ENCODE assay signal across 12 cellular contexts in the genomic region with DNA sequence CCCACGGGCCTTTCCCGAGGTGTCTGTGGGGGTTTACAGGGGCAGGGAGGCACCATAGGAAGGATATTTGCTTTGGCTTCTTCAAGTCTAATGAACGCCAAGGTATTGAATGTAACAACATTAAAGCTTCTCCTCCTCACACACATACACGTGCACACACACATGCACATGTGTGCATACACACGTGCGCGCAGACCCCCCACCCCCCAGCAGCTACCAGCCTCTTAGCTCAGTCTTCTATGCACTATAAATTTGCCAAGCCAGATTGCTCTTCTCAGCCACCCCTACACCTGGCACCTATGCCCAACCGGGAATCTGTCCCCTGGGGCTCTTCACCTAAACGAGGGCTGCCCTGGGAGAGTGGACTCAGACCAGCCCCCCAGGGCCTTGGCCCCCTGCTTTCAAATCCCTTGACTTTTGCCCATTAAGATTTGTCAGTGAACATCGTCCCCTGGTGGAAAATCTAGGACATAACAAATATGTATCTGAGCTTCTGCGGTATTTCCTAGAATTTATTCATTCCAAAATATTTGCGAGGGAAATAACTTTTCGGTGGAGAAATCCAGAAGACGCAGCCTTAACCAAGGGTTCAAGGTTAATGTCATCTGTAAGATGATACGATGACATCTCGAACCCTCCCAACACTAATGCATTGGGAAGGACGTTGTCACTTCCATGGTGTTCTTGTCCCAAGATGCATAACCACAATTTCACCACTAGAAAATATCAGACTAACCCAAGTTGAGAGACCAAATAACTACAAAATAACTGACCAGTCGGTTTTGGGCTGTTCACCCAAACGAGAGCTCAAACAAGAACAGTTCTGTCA.
DNase-seq lines count a peak whose midpoint lies in the region; ATAC-seq and TF ChIP-seq lines count a peak whose summit lies in the region.
"Had no signal": no experiment of that assay in that cellular context is flagged by ENCODE, and none has a peak within 500 bp of the region (broad histone marks: within the 10 kb centered on the region; RNA-seq: fewer than 3 reads in every experiment).

No MANE protein-coding gene starts in this region.

- TF ChIP-seq CTCF in AG09319 (IDR thresholded peaks at IDR 0.05; ENCODE audit: low read depth, low read length) (peak; percentile 37), SU-DHL-6 (IDR thresholded peaks at IDR 0.05; ENCODE audit: insufficient read depth, low read length, poor library complexity, severe bottlenecking) (peak; percentile 24), foreskin keratinocyte (conservative IDR thresholded peaks at IDR 0.05) (peak; percentile 60)

- ATAC-seq in foreskin keratinocyte = no peak
- no peak for ATAC-seq in HG02798 (IDR thresholded peaks at IDR 0.05; ENCODE audit: poor library complexity, unreplicated experiment)

- H3K9ac ChIP-seq in GM23248 (no peak overlapping the region), SU-DHL-6 (ENCODE audit: low read length) (no peak overlapping the region)

- no peaks in the 10 kb centered on the region for H3K9me3 ChIP-seq in GM23248 (ENCODE audit: low read depth)
- H3K9me3 ChIP-seq in SU-DHL-6 (ENCODE audit: insufficient read depth, low read length) = no peaks in the 10 kb centered on the region
- H3K9me3 ChIP-seq: SJSA1 had no signal

- H3K27ac ChIP-seq in GM23248 (no peak overlapping the region), SU-DHL-6 (ENCODE audit: low read depth, low read length) (no peak overlapping the region), foreskin keratinocyte (no peak overlapping the region)
- H3K27ac ChIP-seq: SJSA1 had no signal

- H2AFZ ChIP-seq in GM23248 (no peak overlapping the region), SU-DHL-6 (ENCODE audit: low read depth, low read length, severe bottlenecking) (no peak overlapping the region)

- DNase-seq in AG09319 (ENCODE audit: extremely low read depth, low read depth) = no peak
- DNase-seq in GM23248 = peak; percentile 41
- no peak for DNase-seq in foreskin keratinocyte
- DNase-seq in NCI-H524 treated with DMSO at 0.1 percent for 48 hours (lab: John Stamatoyannopoulos, UW) = no peak
- no peak for DNase-seq in NCI-H774 (lab: John Stamatoyannopoulos, UW)
- no peak for DNase-seq in DMS114 treated with DMSO at 0.1 percent for 48 hours (lab: John Stamatoyannopoulos, UW; ENCODE audit: unreplicated experiment)
- DNase-seq: cortex of kidney, immature natural killer cell, NCI-H1694 had no signal

- no peak overlapping the region for H3K4me2 ChIP-seq in GM23248 (ENCODE audit: unreplicated experiment)
- H3K4me2 ChIP-seq in SU-DHL-6 (ENCODE audit: low read depth, low read length, poor library complexity, severe bottlenecking) = no peak overlapping the region

- H4K20me1 ChIP-seq in GM23248 (ENCODE audit: insufficient read depth) (no peaks in the 10 kb centered on the region), SU-DHL-6 (ENCODE audit: low read depth, low read length) (no peaks in the 10 kb centered on the region)

- H3K4me3 ChIP-seq in GM23248 (no peak overlapping the region), SU-DHL-6 (ENCODE audit: insufficient read depth, low read length, poor library complexity, severe bottlenecking) (no peak overlapping the region)
- H3K4me3 ChIP-seq: SJSA1 had no signal

- H3K36me3 ChIP-seq in GM23248 (ENCODE audit: low read depth) (no peaks in the 10 kb centered on the region), SU-DHL-6 (ENCODE audit: low read length) (no peaks in the 10 kb centered on the region)
- H3K36me3 ChIP-seq: SJSA1 had no signal

- WGBS in GM23248 (ENCODE audit: low coverage in 1 of 2, low lambda C conversion rate in 2 of 2, missing lambda C conversion rate in 2 of 2), 2 experiments = 71 to 73% methylated on average over 19 of the region's 19 CpGs

- H3K27me3 ChIP-seq in GM23248 (replicated peaks; ENCODE audit: insufficient read depth) (no peaks in the 10 kb centered on the region), SU-DHL-6 (ENCODE audit: low read length) (no peaks in the 10 kb centered on the region), foreskin keratinocyte (no peaks in the 10 kb centered on the region)
- H3K27me3 ChIP-seq: SJSA1 had no signal

- H3K4me1 ChIP-seq in GM23248 (ENCODE audit: insufficient read depth) (no peaks in the 10 kb centered on the region), foreskin keratinocyte (no peaks in the 10 kb centered on the region)
- H3K4me1 ChIP-seq: SJSA1 had no signal

- H3F3A ChIP-seq in GM23248 (ENCODE audit: insufficient read depth) (no peaks in the 10 kb centered on the region), SU-DHL-6 (ENCODE audit: insufficient read depth) (no peaks in the 10 kb centered on the region)

- in situ Hi-C loops in GM23248 (cut with MboI) = no loop called here

- H3K79me2 ChIP-seq in GM23248 (ENCODE audit: insufficient read depth) (no peaks in the 10 kb centered on the region), SU-DHL-6 (ENCODE audit: insufficient read depth, low read length) (no peaks in the 10 kb centered on the region)

- no peaks in the 10 kb centered on the region for H3K9me2 ChIP-seq in GM23248 (ENCODE audit: insufficient read depth)
- H3K9me2 ChIP-seq in SU-DHL-6 (replicated peaks; ENCODE audit: insufficient read depth, low read length) = no peaks in the 10 kb centered on the region
